11 cellular contexts compared by ENCODE assay signal in the genomic region with DNA sequence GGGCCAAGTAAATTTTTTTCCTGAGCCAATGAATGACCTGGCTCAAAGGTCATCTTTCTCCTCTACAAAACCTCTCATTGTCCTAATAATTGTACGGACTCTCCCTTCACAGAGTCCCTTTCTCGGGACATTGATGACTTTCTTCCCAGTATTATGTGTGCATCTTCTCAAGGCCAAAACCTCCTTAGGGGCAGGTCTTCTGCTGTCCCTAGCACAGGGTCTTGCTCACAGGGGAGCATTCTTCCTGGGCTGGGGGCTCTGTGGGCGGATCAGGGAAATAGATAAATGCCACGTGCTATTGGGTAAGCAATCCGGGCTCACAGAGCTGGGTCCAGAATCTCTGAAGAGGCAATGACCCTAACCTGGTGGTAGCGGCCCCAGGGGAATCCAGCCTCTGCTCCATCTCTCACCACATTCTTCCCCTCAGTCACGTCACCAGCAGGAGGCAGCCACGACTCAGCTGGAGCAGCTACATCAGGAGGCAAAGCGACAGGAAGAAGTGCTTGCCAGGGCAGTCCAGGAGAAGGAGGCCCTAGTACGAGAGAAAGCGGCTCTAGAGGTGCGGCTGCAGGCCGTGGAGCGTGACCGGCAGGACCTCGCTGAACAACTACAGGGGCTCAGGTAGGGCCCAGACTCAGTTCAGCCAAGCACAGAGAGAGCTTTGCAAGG. TPM values are rescaled to one million over a fixed set of nuclear protein-coding genes. Genes with fewer than 3 reads are reported as not detected.
DNase-seq lines count a peak whose midpoint lies in the region; ATAC-seq and TF ChIP-seq lines count a peak whose summit lies in the region.
"Had no signal": no experiment of that assay in that cellular context is flagged by ENCODE, and none has a peak within 500 bp of the region (broad histone marks: within the 10 kb centered on the region; RNA-seq: fewer than 3 reads in every experiment).

No MANE protein-coding gene starts in this region.

- H3K36me3 Mint-ChIP-seq in activated CD4-positive, alpha-beta T cell treated with anti-CD3 and anti-CD28 coated beads for 36 hours (ENCODE audit: low read depth): peaks cover 22% of the 10 kb centered on the region
- peaks cover 28% of the 10 kb centered on the region for H3K36me3 Mint-ChIP-seq in neural progenitor cell

- peaks cover 1% of the 10 kb centered on the region for H3K9me3 Mint-ChIP-seq in activated CD4-positive, alpha-beta T cell treated with anti-CD3 and anti-CD28 coated beads for 36 hours (ENCODE audit: low read depth)
- H3K9me3 Mint-ChIP-seq in neural progenitor cell: peaks cover 5% of the 10 kb centered on the region

- TF ChIP-seq CTCF in choroid plexus epithelial cell (conservative IDR thresholded peaks at IDR 0.05; ENCODE audit: low read depth, low read length) (peak; percentile 60), neural progenitor cell (IDR thresholded peaks at IDR 0.05) (peak; percentile 16)

- H3F3A ChIP-seq in neural progenitor cell (ENCODE audit: low read depth): no peaks in the 10 kb centered on the region

- no peaks in the 10 kb centered on the region for H4K20me1 ChIP-seq in neural progenitor cell (ENCODE audit: low read depth)

- no peaks in the 10 kb centered on the region for H3K4me1 Mint-ChIP-seq in activated CD4-positive, alpha-beta T cell treated with anti-CD3 and anti-CD28 coated beads for 36 hours
- no peaks in the 10 kb centered on the region for H3K4me1 Mint-ChIP-seq in neural progenitor cell

- peaks cover 6% of the 10 kb centered on the region; the same call in 1 of the 2 replicates for H3K9me3 ChIP-seq in NT2/D1 (ENCODE audit: insufficient read depth, low read length)
- H3K9me3 ChIP-seq in neural progenitor cell (ENCODE audit: low read depth): no peaks in the 10 kb centered on the region
- H3K9me3 ChIP-seq: body of pancreas, neutrophil had no signal

- no peaks in the 10 kb centered on the region for H3K27me3 Mint-ChIP-seq in activated CD4-positive, alpha-beta T cell treated with anti-CD3 and anti-CD28 coated beads for 36 hours
- H3K27me3 Mint-ChIP-seq in neural progenitor cell (ENCODE audit: insufficient read depth, low read depth): peaks cover 2% of the 10 kb centered on the region

- no peak overlapping the region for H3K4me3 ChIP-seq in NT2/D1 (ENCODE audit: insufficient read length, low read depth)
- H3K4me3 ChIP-seq in choroid plexus epithelial cell (ENCODE audit: low read depth, low read length): no peak overlapping the region
- H3K4me3 ChIP-seq in neural progenitor cell: no peak overlapping the region
- H3K4me3 ChIP-seq: body of pancreas had no signal

- H3K4me3 Mint-ChIP-seq in activated CD4-positive, alpha-beta T cell treated with anti-CD3 and anti-CD28 coated beads for 36 hours: no peak overlapping the region
- no peak overlapping the region for H3K4me3 Mint-ChIP-seq in neural progenitor cell

- DNase-seq in activated CD4-positive, alpha-beta T cell treated with anti-CD3 and anti-CD28 coated beads for 36 hours: peak; percentile 39
- DNase-seq in activated CD4-positive, alpha-beta T cell treated with anti-CD3 and anti-CD28 coated beads, Interleukin-2, amount 50 U/mL, for 1 hour: no peak
- DNase-seq in NT2/D1 (ENCODE audit: low read depth, low spot score) (peak; percentile 18), choroid plexus epithelial cell (ENCODE audit: low read depth) (peak; percentile 67), neural progenitor cell (ENCODE audit: low spot score) (peak; percentile 15), globus pallidus (ENCODE audit: low spot score) (no peak), NCI-H1930 (lab: John Stamatoyannopoulos, UW) (no peak)
- DNase-seq: body of pancreas had no signal

- H3K4me2 ChIP-seq in neural progenitor cell: no peak overlapping the region

- CTCF ChIA-PET in activated CD4-positive, alpha-beta T cell treated with anti-CD3 and anti-CD28 coated beads for 36 hours (lab: Charles Lee): interaction anchor here (0.7 to 1.7 kb wide), 4 partner anchors 12 to 1449 kb away, joined by 3 to 6 read pairs (median 3); no protein-coding TSS in a partner anchor

- H3K27ac ChIP-seq in neural progenitor cell: no peak overlapping the region
- H3K27ac ChIP-seq: body of pancreas, neutrophil had no signal

- H3K27me3 ChIP-seq in NT2/D1 (ENCODE audit: insufficient read depth, insufficient read length) (no peaks in the 10 kb centered on the region), neural progenitor cell (no peaks in the 10 kb centered on the region)
- H3K27me3 ChIP-seq: body of pancreas, neutrophil had no signal

- POLR2A ChIA-PET in activated CD4-positive, alpha-beta T cell treated with anti-CD3 and anti-CD28 coated beads for 36 hours (lab: Charles Lee): interaction anchor here (1.4 kb wide), 1 partner anchor 11 kb away, joined by 3 read pairs; no protein-coding TSS in a partner anchor

- ATAC-seq in activated CD4-positive, alpha-beta T cell treated with anti-CD3 and anti-CD28 coated beads for 36 hours: no peak
- no peak for ATAC-seq in GM21786 (IDR thresholded peaks at IDR 0.05; ENCODE audit: unreplicated experiment)
- ATAC-seq: body of pancreas had no signal

- intact Hi-C loops in activated CD4-positive, alpha-beta T cell treated with anti-CD3 and anti-CD28 coated beads for 36 hours (cut with DNase I, micrococcal nuclease): no loop called here

- H3K9ac ChIP-seq in NT2/D1 (ENCODE audit: insufficient read length, low read depth) (no peak overlapping the region), neural progenitor cell (no peak overlapping the region)

- no peak overlapping the region for H2AFZ ChIP-seq in neural progenitor cell (replicated peaks)

- H3K27ac Mint-ChIP-seq in activated CD4-positive, alpha-beta T cell treated with anti-CD3 and anti-CD28 coated beads for 36 hours: no peak overlapping the region
- no peak overlapping the region for H3K27ac Mint-ChIP-seq in neural progenitor cell

- no peaks in the 10 kb centered on the region for H3K79me2 ChIP-seq in neural progenitor cell (ENCODE audit: low read depth)

- H3K36me3 ChIP-seq in NT2/D1 (ENCODE audit: insufficient read depth, insufficient read length, low read length) (peaks cover 79% of the 10 kb centered on the region), neural progenitor cell (peaks cover 10% of the 10 kb centered on the region)

- H3K4me1 ChIP-seq in NT2/D1 (ENCODE audit: insufficient read depth, insufficient read length) (no peaks in the 10 kb centered on the region), neural progenitor cell (no peaks in the 10 kb centered on the region)
- H3K4me1 ChIP-seq: body of pancreas had no signal

RNA-seq across cellular contexts. Expression of a gene that starts 23.5 kb away (rescaled TPM):
- total RNA-seq in activated CD4-positive, alpha-beta T cell treated with anti-CD3 and anti-CD28 coated beads for 36 hours: 10 to 100 TPM; 50.4 to 60.2 TPM
- total RNA-seq in neural progenitor cell (ENCODE audit: low replicate concordance): 33.0 and 55.4 TPM in 2 replicates

RNA-seq across cellular contexts. Expression of a gene that starts 40.9 kb away (rescaled TPM):
- not detected for total RNA-seq in activated CD4-positive, alpha-beta T cell treated with anti-CD3 and anti-CD28 coated beads for 36 hours
- 0.28 and 0.43 TPM in 2 replicates for total RNA-seq in neural progenitor cell (ENCODE audit: low replicate concordance)

RNA-seq across cellular contexts. Expression of a gene that starts 50.5 kb away (rescaled TPM):
- not detected for total RNA-seq in activated CD4-positive, alpha-beta T cell treated with anti-CD3 and anti-CD28 coated beads for 36 hours
- not detected in 2 replicates for total RNA-seq in neural progenitor cell (ENCODE audit: low replicate concordance)
- total RNA-seq: body of pancreas, urinary bladder had no signal

Comparison
In these comparisons a context has a peak if more than half of its experiments do, and no peak if none do; other contexts are left out.
1. DNase-seq: peak in activated CD4-positive, alpha-beta T cell treated with anti-CD3 and anti-CD28 coated beads for 36 hours (single experiment), NT2/D1 (single experiment), choroid plexus epithelial cell (single experiment) and neural progenitor cell (single experiment); none in activated CD4-positive, alpha-beta T cell treated with anti-CD3 and anti-CD28 coated beads, Interleukin-2, amount 50 U/mL, for 1 hour (single experiment), globus pallidus (single experiment) and NCI-H1930 (0 of 2).